8 cellular contexts compared by ENCODE assay signal in the genomic region with DNA sequence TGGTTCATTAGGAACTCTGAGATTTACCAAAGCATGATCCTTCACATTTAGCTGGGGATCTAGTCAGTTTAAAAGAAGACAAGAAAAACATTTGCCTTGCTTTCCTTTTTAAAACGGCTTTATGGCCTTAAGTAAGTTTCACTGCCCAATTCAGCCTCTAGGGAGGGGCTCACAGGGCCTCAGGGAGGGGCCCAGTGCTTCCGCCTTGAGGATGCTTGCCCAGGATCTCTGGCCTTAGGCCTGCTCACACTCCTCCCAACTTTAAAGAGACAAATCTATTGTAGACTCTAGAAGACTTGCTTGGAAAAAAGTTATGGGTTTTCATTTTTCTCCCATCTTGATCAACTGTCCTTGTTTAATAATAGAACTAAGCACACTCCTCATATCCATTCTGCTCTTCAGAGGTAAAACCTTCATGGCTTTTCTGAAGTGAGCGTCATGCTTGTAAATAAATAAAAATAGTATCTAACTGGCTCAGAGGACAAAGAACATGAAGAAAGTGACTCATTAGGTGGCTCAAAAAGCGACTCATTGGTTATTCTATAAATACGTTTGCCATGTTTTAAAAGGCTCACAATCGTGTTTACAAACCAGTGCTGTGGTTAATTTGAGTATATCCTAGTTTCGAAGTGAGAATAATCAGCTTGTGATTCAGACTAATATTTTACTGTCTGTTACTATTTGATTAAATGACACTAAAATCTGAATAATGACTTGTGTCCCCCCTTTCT. TPM values are rescaled to one million over a fixed set of nuclear protein-coding genes. Genes with fewer than 3 reads are reported as not detected.
A peak's percentile ranks its signal among the peaks of the same experiment; 100 is the strongest.
DNase-seq lines count a peak whose midpoint lies in the region; ATAC-seq, FAIRE-seq and TF ChIP-seq lines count a peak whose summit lies in the region.

No MANE protein-coding gene starts in this region.

- BruUV-seq in HepG2 (replicated peaks; lab: Mats Ljungman, UMichigan), result no TSS peak

- H3K27me3 ChIP-seq in right lobe of liver, result no peaks in the 10 kb centered on the region
- H3K27me3 ChIP-seq in HepG2 (ENCODE audit: control insufficient read depth in 1 of 2, insufficient read depth in 2 of 2, low read length in 2 of 2), result no peaks in the 10 kb centered on the region
- H3K27me3 ChIP-seq in transverse colon, result no peaks in the 10 kb centered on the region

- DNase-seq in right lobe of liver (no peak), HepG2 (ENCODE audit: low spot score) (no peak), Right ventricle myocardium superior (peak; percentile 71), transverse colon (peak; percentile 70), substantia nigra (lab: John Stamatoyannopoulos, UW) (no peak), KBM-7 (no peak), C1 segment of cervical spinal cord (lab: John Stamatoyannopoulos, UW) (no peak)

- TF ChIP-seq CTCF in right lobe of liver (IDR thresholded peaks at IDR 0.05), result no peak
- no peak for TF ChIP-seq CTCF in HepG2 (CRISPR knock-in tag; IDR thresholded peaks at IDR 0.05)
- TF ChIP-seq CTCF in transverse colon (IDR thresholded peaks at IDR 0.05), result peak in 4 of 5 experiments; percentile 10 to 39 (median 18)

- H3K4me1 ChIP-seq in right lobe of liver (peaks cover 0 to 16% (median 6%) of the 10 kb centered on the region in 4 donors), HepG2 (ENCODE audit: insufficient read depth, low read length) (peaks cover 36% of the 10 kb centered on the region), transverse colon (peaks cover 2 to 31% (median 17%) of the 10 kb centered on the region in 4 donors)

- in situ Hi-C loops in HepG2 (cut with HindIII; ENCODE audit: extremely low pct_ligation_motif_present, low pct_unique_long_range_greater_than_20kb) (loop anchor here (10.0 kb wide), 1 partner anchor 235 kb away; no protein-coding TSS in a partner anchor), transverse colon (cut with MboI; ENCODE audit: low pct_ligation_motif_present in 1 of 4, low pct_unique_long_range_greater_than_20kb in 1 of 4, low sequenced_read_pairs in 3 of 4) (loop anchor here in 2 of 4 donors (10.0 to 25.0 kb wide), 2 partner anchors 95 to 233 kb away; no protein-coding TSS in a partner anchor), KBM-7 (cut with MboI; ENCODE audit: low pct_unique_long_range_greater_than_20kb, low sequenced_read_pairs) (no loop called here)

- peaks cover 0 to 9% (median 2%) of the 10 kb centered on the region in 4 donors for H3K36me3 ChIP-seq in right lobe of liver
- H3K36me3 ChIP-seq in HepG2 (replicated peaks in 1 of 2; ENCODE audit: control insufficient read depth in 1 of 2, insufficient read depth in 2 of 2, low read length in 2 of 2), result peaks cover 7 to 12% of the 10 kb centered on the region in 2 experiments; a peak in 4 of 5 replicates
- H3K36me3 ChIP-seq in transverse colon, result peaks cover 0 to 6% (median 0%) of the 10 kb centered on the region in 4 donors

- H3K4me3 ChIP-seq in right lobe of liver, result no peak overlapping the region
- H3K4me3 ChIP-seq in HepG2 (replicated peaks in 1 of 3; ENCODE audit: insufficient read depth in 1 of 3, low read depth in 2 of 3, low read length in 3 of 3), result no peak overlapping the region
- no peak overlapping the region for H3K4me3 ChIP-seq in transverse colon

- no peaks in the 10 kb centered on the region for H4K20me1 ChIP-seq in HepG2 (ENCODE audit: insufficient read depth, low read length)

- TF ChIP-seq POLR2A in right lobe of liver (IDR thresholded peaks at IDR 0.05) (no peak), HepG2 (IDR thresholded peaks at IDR 0.05; ENCODE audit: insufficient read depth in 1 of 2, low read depth in 2 of 2, low read length in 2 of 2) (no peak), transverse colon (IDR thresholded peaks at IDR 0.05) (no peak)

- POLR2A ChIA-PET in HepG2 (lab: Yijun Ruan, JAX), result no interaction called here

- intact Hi-C loops in right lobe of liver (cut with DNase I), result loop anchor here (5.0 to 10.0 kb wide), 3 partner anchors 88 to 235 kb away; partner anchors contain the start of gene PXK (in 1 of the 2)
- intact Hi-C loops in HepG2 (cut with micrococcal nuclease; ENCODE audit: unreplicated experiment), result loop anchor here (5.0 kb wide), 2 partner anchors 117 to 233 kb away; partner anchors contain the start of gene ACOX2
- intact Hi-C loops in Right ventricle myocardium superior (cut with DNase I), result loop anchor here (5.0 kb wide), 2 partner anchors 88 to 233 kb away; partner anchors contain the start of gene PXK
- intact Hi-C loops in transverse colon (cut with DNase I; ENCODE audit: low total_unique reads), result loop anchor here (5.0 kb wide), 1 partner anchor 88 kb away; the partner anchor contains the start of gene PXK

- peak in 3 of 4 donors; percentile 9 to 25 (median 22) for ATAC-seq in right lobe of liver
- ATAC-seq in HepG2, result no peak
- peak; percentile 69 for ATAC-seq in HG03439 (IDR thresholded peaks at IDR 0.05; ENCODE audit: unreplicated experiment)
- peak; percentile 82 for ATAC-seq in Right ventricle myocardium superior (ENCODE audit: poor library complexity)

- H2AFZ ChIP-seq in HepG2 (ENCODE audit: low read length), result no peak overlapping the region

- no peak for FAIRE-seq in HepG2 (lab: Jason Lieb, UNC)

- no peak overlapping the region for H3K27ac ChIP-seq in right lobe of liver
- H3K27ac ChIP-seq in HepG2 (ENCODE audit: extremely low read length, insufficient read depth, low read length), result no peak overlapping the region
- H3K27ac ChIP-seq in transverse colon, result peak overlapping the region; percentile 64 to 80 (median 78)
- no peak overlapping the region for H3K27ac ChIP-seq in substantia nigra (ENCODE audit: low read depth, low read length, poor library complexity, severe bottlenecking)

- no peak overlapping the region for H3K4me2 ChIP-seq in HepG2 (ENCODE audit: low read depth, low read length)

- H3K9ac ChIP-seq in HepG2 (ENCODE audit: insufficient read depth, low read depth, low read length), result no peak overlapping the region

- CTCF ChIA-PET in HepG2 (lab: Yijun Ruan, JAX; ENCODE audit: low intra/inter-chr PET ratio, low total read pairs), result no interaction called here

- H3K9me3 ChIP-seq in right lobe of liver (no peaks in the 10 kb centered on the region), HepG2 (ENCODE audit: low read length) (no peaks in the 10 kb centered on the region), transverse colon (no peaks in the 10 kb centered on the region)

- TF ChIP-seq EP300 in HepG2 (IDR thresholded peaks at IDR 0.05; ENCODE audit: low read depth in 2 of 2, low read length in 2 of 2), result no peak
- TF ChIP-seq EP300 in HepG2 (CRISPR knock-in tag; IDR thresholded peaks at IDR 0.05; ENCODE audit: borderline replicate concordance), result no peak
- no peak for TF ChIP-seq EP300 in transverse colon (IDR thresholded peaks at IDR 0.05; ENCODE audit: low read depth)

- no peaks in the 10 kb centered on the region for H3K79me2 ChIP-seq in HepG2 (ENCODE audit: insufficient read depth, low read length)

- WGBS in right lobe of liver (ENCODE audit: insufficient coverage, low coverage, low lambda C conversion rate, missing lambda C conversion rate), result 63% methylated on average over 7 of the region's 7 CpGs
- 92% methylated on average over 7 of the region's 7 CpGs for WGBS in HepG2 (ENCODE audit: low lambda C conversion rate)
- 41 to 48% methylated on average over 5 to 7 of the region's 7 CpGs for WGBS in transverse colon (ENCODE audit: low coverage in 1 of 2), 2 donors

- no peak for TF ChIP-seq RAD21 in HepG2 (CRISPR knock-in tag; IDR thresholded peaks at IDR 0.05)

TF ChIP-seq in HepG2, 621 proteins besides CTCF, POLR2A, EP300 and RAD21 (continues in another document):
- TF ChIP-seq ZFP36L2 (CRISPR knock-in tag; IDR thresholded peaks at IDR 0.05) (no peak), FIP1L1 (IDR thresholded peaks at IDR 0.05; ENCODE audit: borderline replicate concordance, insufficient read depth, low read depth, low read length) (no peak), MED1 (CRISPR knock-in tag; IDR thresholded peaks at IDR 0.05) (no peak), XRCC5 (optimal IDR thresholded peaks at IDR 0.05; ENCODE audit: low read length) (no peak)

RNA-seq across cellular contexts. Expression of gene PDHB, which starts 13.7 kb away (rescaled TPM):
- total RNA-seq in right lobe of liver (10 to 100 TPM; 35.5 to 70.2 (median 47.3) TPM), HepG2 (2016; rRNA removed; fragmentation: Illumina TruSeq; extraction: Trizol) (153 and 229 TPM in 2 replicates), Right ventricle myocardium superior (209 TPM), transverse colon (10 to 100 TPM; 22.7 to 99.7 (median 73.7) TPM)
- total RNA-seq in HepG2 (2016; cell fraction: cytosol; rRNA removed; fragmentation: Illumina TruSeq; extraction: Trizol; ENCODE audit: low read depth), result 14.8 and 15.6 TPM in 2 replicates
- 155 and 245 TPM in 2 replicates for total RNA-seq in HepG2 (2016; cell fraction: insoluble cytoplasmic fraction; rRNA removed; fragmentation: Illumina TruSeq; extraction: Trizol)
- total RNA-seq in HepG2 (2016; cell fraction: membrane; rRNA removed; fragmentation: Illumina TruSeq; extraction: Trizol), result 30.6 and 31.8 TPM in 2 replicates
- total RNA-seq in HepG2 (2016; cell fraction: nucleus; rRNA removed; fragmentation: Illumina TruSeq; extraction: Trizol), result 63.1 and 66.4 TPM in 2 replicates
- polyA plus RNA-seq in HepG2 (2011; rRNA removed), result 97.1 and 108 TPM in 2 replicates
- 68.4 and 102 TPM in 2 replicates for polyA plus RNA-seq in HepG2 (2011; cell fraction: cytosol; rRNA removed)
- 28.4 and 37.7 TPM in 2 replicates for polyA plus RNA-seq in HepG2 (2011; cell fraction: nucleus; rRNA removed)
- polyA plus RNA-seq in HepG2 (2012), result 113 and 146 TPM in 2 replicates
- polyA plus RNA-seq in HepG2 (2016; cell fraction: cytosol; fragmentation: Illumina TruSeq; extraction: Trizol; ENCODE audit: low read depth), result 11.6 and 12.1 TPM in 2 replicates
- 209 and 226 TPM in 2 replicates for polyA plus RNA-seq in HepG2 (2016; cell fraction: insoluble cytoplasmic fraction; fragmentation: Illumina TruSeq; extraction: Trizol; ENCODE audit: low read depth)
- polyA plus RNA-seq in HepG2 (2016; cell fraction: membrane; fragmentation: Illumina TruSeq; extraction: Trizol; ENCODE audit: low read depth), result 23.0 and 24.8 TPM in 2 replicates
- 66.3 and 77.5 TPM in 2 replicates for polyA plus RNA-seq in HepG2 (2016; cell fraction: nucleus; fragmentation: Illumina TruSeq; extraction: Trizol; ENCODE audit: insufficient read depth, low read depth)
- 76.8 and 97.2 TPM in 2 replicates for polyA minus RNA-seq in HepG2 (2011; rRNA and poly(A)+ RNA removed; ENCODE audit: low replicate concordance)
- polyA minus RNA-seq in HepG2 (2011; cell fraction: cytosol; rRNA and poly(A)+ RNA removed), result 47.7 and 50.9 TPM in 2 replicates
- 91.3 and 98.1 TPM in 2 replicates for polyA minus RNA-seq in HepG2 (2011; cell fraction: nucleus; rRNA and poly(A)+ RNA removed)

Comparison
In these comparisons a context has a peak if more than half of its experiments do, and no peak if none do; other contexts are left out.
1. DNase-seq: peak in Right ventricle myocardium superior (single experiment) and transverse colon (single experiment); none in right lobe of liver (0 of 3), HepG2 (single experiment), substantia nigra (0 of 49), KBM-7 (single experiment) and C1 segment of cervical spinal cord (0 of 14).
2. H3K27ac ChIP-seq: peak in transverse colon (4 of 4); none in right lobe of liver (0 of 3), HepG2 (single experiment) and substantia nigra (single experiment).
3. CTCF ChIP-seq: peak in transverse colon (4 of 5); none in right lobe of liver (0 of 4) and HepG2 (single experiment).